In the genomic region with DNA sequence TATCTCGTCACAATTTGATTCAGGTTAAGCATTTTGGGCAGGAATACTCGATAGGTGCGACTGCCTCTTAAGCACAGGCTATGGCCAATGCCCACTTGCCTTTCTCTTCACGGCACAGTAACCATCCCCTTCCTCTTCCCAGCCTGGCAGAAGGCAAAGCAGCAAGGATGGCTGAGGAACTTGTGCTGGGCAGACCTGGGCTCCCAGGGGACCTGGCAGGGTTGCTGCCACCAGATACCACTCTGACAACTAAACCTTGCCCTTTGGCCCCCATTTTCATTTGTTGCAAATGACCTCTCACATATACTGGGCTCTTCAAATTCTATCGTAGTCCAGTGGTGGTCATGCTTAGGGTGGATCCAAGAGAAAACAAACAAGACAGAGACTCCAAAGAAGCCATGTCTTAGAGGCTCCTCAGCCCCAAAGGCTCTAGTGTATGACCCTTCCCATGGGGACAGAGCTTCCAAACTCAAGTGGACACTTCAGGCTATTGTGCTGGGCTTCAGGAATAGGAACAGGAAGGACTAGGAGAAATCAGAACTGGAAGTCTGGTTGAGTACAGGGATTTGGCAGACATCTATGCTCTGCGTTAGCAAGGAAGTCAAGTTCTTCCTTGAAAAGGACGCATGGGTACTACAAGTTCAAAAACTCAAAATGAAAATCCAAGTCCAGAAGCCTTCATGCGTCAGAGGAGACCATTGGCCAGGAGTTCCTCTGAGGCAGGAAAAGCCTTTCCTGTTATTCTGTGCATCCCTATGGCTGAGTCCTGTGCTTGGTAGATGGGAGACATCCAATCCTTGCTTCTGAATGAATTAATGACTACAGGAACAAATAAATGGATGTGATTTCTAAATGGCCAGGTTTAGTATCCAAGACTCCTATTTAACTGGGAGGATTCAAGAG, we compare ENCODE assay signal across 1 cellular context.
TF ChIP-seq lines count a peak whose summit lies in the region.

No MANE protein-coding gene starts in this region.

TF ChIP-seq in IMR-90, 13 proteins besides CTCF, POLR2A, EP300 and RAD21 (continued from another document):
- TF ChIP-seq, protein P1, sequence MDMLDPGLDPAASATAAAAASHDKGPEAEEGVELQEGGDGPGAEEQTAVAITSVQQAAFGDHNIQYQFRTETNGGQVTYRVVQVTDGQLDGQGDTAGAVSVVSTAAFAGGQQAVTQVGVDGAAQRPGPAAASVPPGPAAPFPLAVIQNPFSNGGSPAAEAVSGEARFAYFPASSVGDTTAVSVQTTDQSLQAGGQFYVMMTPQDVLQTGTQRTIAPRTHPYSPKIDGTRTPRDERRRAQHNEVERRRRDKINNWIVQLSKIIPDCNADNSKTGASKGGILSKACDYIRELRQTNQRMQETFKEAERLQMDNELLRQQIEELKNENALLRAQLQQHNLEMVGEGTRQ (IDR thresholded peaks at IDR 0.05; ENCODE audit: low read depth, low read length), result no peak
- no peak for TF ChIP-seq MAZ (IDR thresholded peaks at IDR 0.05; ENCODE audit: borderline replicate concordance, low read depth, low read length)
- TF ChIP-seq CHD1 (IDR thresholded peaks at IDR 0.05; ENCODE audit: low read depth, low read length), result no peak
- TF ChIP-seq SMC3 (IDR thresholded peaks at IDR 0.05; ENCODE audit: low read depth, low read length), result no peak
- no peak for TF ChIP-seq BHLHE40 (IDR thresholded peaks at IDR 0.05; ENCODE audit: low read depth, low read length)
- no peak for TF ChIP-seq RFX5 (IDR thresholded peaks at IDR 0.05; ENCODE audit: low read depth, low read length)
